In the genomic region with DNA sequence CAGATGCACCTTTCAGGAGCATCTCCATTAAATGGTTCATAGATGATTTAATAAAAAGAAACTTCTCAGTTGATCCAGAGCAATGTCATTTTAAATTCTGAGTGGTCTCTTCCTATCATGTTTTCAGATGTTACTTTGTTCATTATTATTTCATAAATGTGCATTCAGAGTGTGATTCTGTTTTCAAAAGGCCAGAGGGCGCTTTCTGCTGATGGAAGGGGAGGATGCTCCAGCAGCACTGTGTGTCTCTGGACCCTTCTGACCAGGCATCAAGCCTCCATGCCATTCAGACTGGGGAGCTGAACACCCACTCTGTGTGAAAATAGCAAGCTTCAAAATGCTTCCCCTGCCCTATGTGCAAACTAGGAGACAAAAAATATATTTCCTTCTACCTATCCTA, we compare ENCODE assay signal across 18 cellular contexts. TPM values are rescaled to one million over a fixed set of nuclear protein-coding genes. Genes with fewer than 3 reads are reported as not detected.
DNase-seq lines count a peak whose midpoint lies in the region; ATAC-seq and TF ChIP-seq lines count a peak whose summit lies in the region.
"Had no signal": no experiment of that assay in that cellular context is flagged by ENCODE, and none has a peak within 500 bp of the region (broad histone marks: within the 10 kb centered on the region; RNA-seq: fewer than 3 reads in every experiment).

No MANE protein-coding gene starts in this region.

- no peak overlapping the region for H2BK15ac ChIP-seq in H9 (ENCODE audit: low read depth, low read length)

- H3K14ac ChIP-seq in H9 (ENCODE audit: insufficient read depth, low read length) = no peak overlapping the region

- no peak overlapping the region for H3K27ac ChIP-seq in H9 (ENCODE audit: insufficient read length, low read depth, low read length)
- H3K27ac ChIP-seq in naive thymus-derived CD4-positive, alpha-beta T cell (ENCODE audit: low read depth, low read length) = no peak overlapping the region
- H3K27ac ChIP-seq: adrenal gland had no signal

- no peak overlapping the region for H3T11ph ChIP-seq in H9 (ENCODE audit: low read length)

- H4K5ac ChIP-seq in H9 (ENCODE audit: insufficient read length, low read depth, low read length) = no peak overlapping the region

- peak; percentile 58 for ATAC-seq in activated CD8-positive, alpha-beta T cell treated with anti-CD3 and anti-CD28 coated beads for 36 hours
- peak; percentile 27 for ATAC-seq in naive thymus-derived CD4-positive, alpha-beta T cell
- ATAC-seq in GM18505 (IDR thresholded peaks at IDR 0.05; ENCODE audit: unreplicated experiment) (no peak), GM21423 (IDR thresholded peaks at IDR 0.05; ENCODE audit: unreplicated experiment) (no peak)

- no peak overlapping the region for H2BK5ac ChIP-seq in H9 (ENCODE audit: insufficient read length, low read length)

- H3K36me3 ChIP-seq in naive thymus-derived CD4-positive, alpha-beta T cell (ENCODE audit: control insufficient read depth in 2 of 3, insufficient read depth in 3 of 3, low read length in 3 of 3) = peaks cover 0 to 11% (median 0%) of the 10 kb centered on the region in 3 experiments
- H3K36me3 ChIP-seq: adrenal gland had no signal

- peaks cover 6 to 19% (median 11%) of the 10 kb centered on the region in 3 experiments; a peak in 6 of 7 replicates for H3K36me3 Mint-ChIP-seq in H9 (ENCODE audit: insufficient read depth in 1 of 3, low read depth in 3 of 3)
- peaks cover 16% of the 10 kb centered on the region for H3K36me3 Mint-ChIP-seq in activated CD8-positive, alpha-beta T cell treated with anti-CD3 and anti-CD28 coated beads for 36 hours (ENCODE audit: low read depth)
- peaks cover 0 to 23% (median 12%) of the 10 kb centered on the region in 5 donors for H3K36me3 Mint-ChIP-seq in naive thymus-derived CD4-positive, alpha-beta T cell

- intact Hi-C loops in activated CD8-positive, alpha-beta T cell treated with anti-CD3 and anti-CD28 coated beads for 36 hours (cut with micrococcal nuclease) = loop anchor here (5.0 kb wide), 1 partner anchor 38 kb away; no protein-coding TSS in a partner anchor
- intact Hi-C loops in naive thymus-derived CD4-positive, alpha-beta T cell (cut with micrococcal nuclease) = loop anchor here (1.0 to 5.0 kb wide), 2 partner anchors 38 to 40 kb away; no protein-coding TSS in a partner anchor

- no peak overlapping the region for H3K9ac ChIP-seq in H9 (ENCODE audit: extremely low read depth, insufficient read length, low read length)

- H4K20me1 ChIP-seq in H9 (ENCODE audit: control insufficient read depth, insufficient read depth, insufficient read length) = no peaks in the 10 kb centered on the region

- no peak for TF ChIP-seq POLR2A in GM18505 (IDR thresholded peaks at IDR 0.05; ENCODE audit: borderline replicate concordance, extremely low read depth, insufficient read depth, insufficient read length)

- no peak overlapping the region for H2BK12ac ChIP-seq in H9 (ENCODE audit: insufficient read length, low read depth, low read length)

- H3K9me3 ChIP-seq in H9 (ENCODE audit: control insufficient read depth, low read depth, low read length) = peaks cover 2% of the 10 kb centered on the region
- H3K9me3 ChIP-seq in naive thymus-derived CD4-positive, alpha-beta T cell (ENCODE audit: control insufficient read depth in 2 of 3, low read length in 3 of 3) = peaks cover 0 to 8% (median 0%) of the 10 kb centered on the region in 3 experiments
- H3K9me3 ChIP-seq: adrenal gland had no signal

- H2BK20ac ChIP-seq in H9 (ENCODE audit: low read depth, low read length, poor library complexity, severe bottlenecking) = no peak overlapping the region

- H3K4me3 ChIP-seq in naive thymus-derived CD4-positive, alpha-beta T cell (ENCODE audit: low read length) = no peak overlapping the region
- H3K4me3 ChIP-seq: adrenal gland had no signal

- no peak overlapping the region for H3K4me2 ChIP-seq in H9 (ENCODE audit: insufficient read depth, insufficient read length, low read length)

- no peak overlapping the region for H3K4ac ChIP-seq in H9 (ENCODE audit: low read depth, low read length)

- CTCF ChIA-PET in activated CD8-positive, alpha-beta T cell treated with anti-CD3 and anti-CD28 coated beads for 36 hours (lab: Charles Lee) = interaction anchor here (0.7 to 7.3 kb wide), 17 partner anchors 13 to 209 kb away, joined by 3 to 108 read pairs (median 4); no protein-coding TSS in a partner anchor
- CTCF ChIA-PET in naive thymus-derived CD4-positive, alpha-beta T cell (lab: Charles Lee) = interaction anchor here (0.8 to 6.3 kb wide), 2 partner anchors 38 to 49 kb away, joined by 6 to 65 read pairs; no protein-coding TSS in a partner anchor

- no peak overlapping the region for H3K4me3 Mint-ChIP-seq in H9
- H3K4me3 Mint-ChIP-seq in activated CD8-positive, alpha-beta T cell treated with anti-CD3 and anti-CD28 coated beads for 36 hours = no peak overlapping the region
- H3K4me3 Mint-ChIP-seq in naive thymus-derived CD4-positive, alpha-beta T cell = no peak overlapping the region
- H3K4me3 Mint-ChIP-seq: T-helper 1 cell treated with Interleukin-12 subunit alpha and Interleukin-12 subunit beta and Interleukin-4 antibody, amounts not matched to agents 30 μg/mL and 1 μg/mL, for 36 hours had no signal

- H3K4me1 ChIP-seq in H9 (ENCODE audit: insufficient read depth, low read length) = peaks cover 6% of the 10 kb centered on the region
- H3K4me1 ChIP-seq in naive thymus-derived CD4-positive, alpha-beta T cell (ENCODE audit: control insufficient read depth in 2 of 2, insufficient read depth in 2 of 2, low read length in 2 of 2) = peaks cover 0 to 9% of the 10 kb centered on the region in 2 donors
- H3K4me1 ChIP-seq: adrenal gland had no signal

- H3K18ac ChIP-seq in H9 (ENCODE audit: insufficient read length, low read depth, low read length) = no peak overlapping the region

- no peaks in the 10 kb centered on the region for H3K79me1 ChIP-seq in H9 (ENCODE audit: insufficient read depth, low read depth, low read length, poor library complexity, severe bottlenecking)

- peaks cover 38 to 43% of the 10 kb centered on the region in 2 experiments for H3K4me1 Mint-ChIP-seq in H9
- peaks cover 42% of the 10 kb centered on the region for H3K4me1 Mint-ChIP-seq in activated CD8-positive, alpha-beta T cell treated with anti-CD3 and anti-CD28 coated beads for 36 hours (ENCODE audit: low read depth)
- peaks cover 8 to 40% (median 33%) of the 10 kb centered on the region in 7 donors for H3K4me1 Mint-ChIP-seq in naive thymus-derived CD4-positive, alpha-beta T cell

- H3K23ac ChIP-seq in H9 (ENCODE audit: insufficient read length, low read depth, low read length) = no peak overlapping the region

- H4K8ac ChIP-seq in H9 (replicated peaks; ENCODE audit: insufficient read length, low read depth, low read length) = no peak overlapping the region

- POLR2A ChIA-PET in activated CD8-positive, alpha-beta T cell treated with anti-CD3 and anti-CD28 coated beads for 36 hours (lab: Charles Lee) = interaction anchor here (0.6 to 1.2 kb wide), 3 partner anchors 39 to 247 kb away, joined by 3 to 4 read pairs (median 3); no protein-coding TSS in a partner anchor
- POLR2A ChIA-PET in naive thymus-derived CD4-positive, alpha-beta T cell (lab: Charles Lee) = interaction anchor here (0.6 to 1.5 kb wide), 3 partner anchors 20 to 232 kb away, joined by 4 to 8 read pairs (median 6); no protein-coding TSS in a partner anchor

- peaks cover 5% of the 10 kb centered on the region for H3K23me2 ChIP-seq in H9 (ENCODE audit: insufficient read length, low read depth, low read length, poor library complexity, severe bottlenecking)

- no peak overlapping the region for H4K91ac ChIP-seq in H9 (ENCODE audit: insufficient read length, low read depth, low read length)

- DNase-seq in NCI-H1092 treated with DMSO at 0.1 percent for 48 hours (lab: John Stamatoyannopoulos, UW) = peak; percentile 4
- no peak for DNase-seq in NCI-H1092 (lab: John Stamatoyannopoulos, UW)
- DNase-seq in H9 = no peak
- DNase-seq in activated CD8-positive, alpha-beta T cell treated with anti-CD3 and anti-CD28 coated beads for 36 hours = peak; percentile 27
- DNase-seq in naive thymus-derived CD4-positive, alpha-beta T cell = no peak
- DNase-seq in UCSD-AML1 (lab: John Stamatoyannopoulos, UW; ENCODE audit: unreplicated experiment) = no peak
- DNase-seq: 8988T; adrenal gland; DMS79; effector memory CD4-positive, alpha-beta T cell; hypothalamus; mesenchymal stem cell; NK-92 treated with Interleukin-12 subunit alpha and Interleukin-12 subunit beta, amount 100 ng/mL, for 24 hours; posterior cingulate gyrus; stimulated activated CD4-positive, alpha-beta T cell treated with anti-CD3 and anti-CD28 coated beads, Interleukin-4, amount 100 ng/mL, for 1 hour had no signal

- H3K27me3 Mint-ChIP-seq in H9 (ENCODE audit: low read depth) = no peaks in the 10 kb centered on the region
- H3K27me3 Mint-ChIP-seq in activated CD8-positive, alpha-beta T cell treated with anti-CD3 and anti-CD28 coated beads for 36 hours = no peaks in the 10 kb centered on the region
- no peaks in the 10 kb centered on the region for H3K27me3 Mint-ChIP-seq in naive thymus-derived CD4-positive, alpha-beta T cell

- WGBS in H9 (ENCODE audit: extremely low coverage, insufficient read length, low lambda C conversion rate) = no CpG with 5 or more reads among the region's 1 CpG

- H3K9me3 Mint-ChIP-seq in H9 = peaks cover 12 to 15% of the 10 kb centered on the region in 2 experiments
- H3K9me3 Mint-ChIP-seq in activated CD8-positive, alpha-beta T cell treated with anti-CD3 and anti-CD28 coated beads for 36 hours = peaks cover 10% of the 10 kb centered on the region
- H3K9me3 Mint-ChIP-seq in naive thymus-derived CD4-positive, alpha-beta T cell = peaks cover 0 to 14% (median 5%) of the 10 kb centered on the region in 11 donors

- no peaks in the 10 kb centered on the region for H3K79me2 ChIP-seq in H9 (ENCODE audit: insufficient read depth, low read length)

- H3K27me3 ChIP-seq in H9 (ENCODE audit: insufficient read depth, low read length) = no peaks in the 10 kb centered on the region
- H3K27me3 ChIP-seq in naive thymus-derived CD4-positive, alpha-beta T cell (ENCODE audit: control insufficient read depth in 2 of 2, insufficient read depth in 2 of 2, low read length in 2 of 2) = no peaks in the 10 kb centered on the region
- H3K27me3 ChIP-seq: adrenal gland had no signal

- peak; percentile 57 for TF ChIP-seq CTCF in H9 (conservative IDR thresholded peaks at IDR 0.05)
- TF ChIP-seq CTCF in activated CD8-positive, alpha-beta T cell treated with anti-CD3 and anti-CD28 coated beads for 36 hours (IDR thresholded peaks at IDR 0.05) = peak; percentile 39

- no peak overlapping the region for H2AFZ ChIP-seq in H9 (ENCODE audit: low read length)

- H3K27ac Mint-ChIP-seq in H9 = peak overlapping the region in 1 of 3 experiments; percentile 41; a peak in 2 of 7 replicates
- H3K27ac Mint-ChIP-seq in activated CD8-positive, alpha-beta T cell treated with anti-CD3 and anti-CD28 coated beads for 36 hours = no peak overlapping the region
- H3K27ac Mint-ChIP-seq in naive thymus-derived CD4-positive, alpha-beta T cell = peak overlapping the region in 3 of 9 donors; percentile 42 to 76 (median 52)
- H3K27ac Mint-ChIP-seq: T-helper 1 cell treated with Interleukin-12 subunit alpha and Interleukin-12 subunit beta and Interleukin-4 antibody, amounts not matched to agents 30 μg/mL and 1 μg/mL, for 36 hours had no signal

- no peak overlapping the region for H2BK120ac ChIP-seq in H9 (ENCODE audit: low read depth, low read length, poor library complexity, severe bottlenecking)

- no peak overlapping the region for H3K56ac ChIP-seq in H9 (ENCODE audit: insufficient read length, low read depth, low read length)

- H2AK5ac ChIP-seq in H9 (ENCODE audit: insufficient read length, low read length) = no peak overlapping the region

RNA-seq across cellular contexts. Expression of gene CRTAM, which starts 23.9 kb away (rescaled TPM):
- not detected in 2 replicates for total RNA-seq in H9 (2021)
- total RNA-seq in activated CD8-positive, alpha-beta T cell treated with anti-CD3 and anti-CD28 coated beads for 36 hours = 10 to 100 TPM; 21.1 to 21.5 TPM
- total RNA-seq in naive thymus-derived CD4-positive, alpha-beta T cell = 1 to 10 TPM in 4 of 5 experiments, under 1 TPM in 1; 0.39 to 4.6 (median 4.2) TPM
- polyA plus RNA-seq in naive thymus-derived CD4-positive, alpha-beta T cell = 10 to 100 TPM in 1 of 2 donors, 1 to 10 TPM in 1; 7.5 to 14.6 TPM

Comparison
In these comparisons a context has a peak if more than half of its experiments do, and no peak if none do; other contexts are left out.
1. DNase-seq: peak in NCI-H1092 treated with DMSO at 0.1 percent for 48 hours (single experiment) and activated CD8-positive, alpha-beta T cell treated with anti-CD3 and anti-CD28 coated beads for 36 hours (single experiment); none in NCI-H1092 (single experiment), H9 (single experiment), naive thymus-derived CD4-positive, alpha-beta T cell (0 of 9) and UCSD-AML1 (single experiment).
2. ATAC-seq: peak in activated CD8-positive, alpha-beta T cell treated with anti-CD3 and anti-CD28 coated beads for 36 hours (single experiment) and naive thymus-derived CD4-positive, alpha-beta T cell (single experiment); none in GM18505 (single experiment) and GM21423 (single experiment).